In the genomic region with DNA sequence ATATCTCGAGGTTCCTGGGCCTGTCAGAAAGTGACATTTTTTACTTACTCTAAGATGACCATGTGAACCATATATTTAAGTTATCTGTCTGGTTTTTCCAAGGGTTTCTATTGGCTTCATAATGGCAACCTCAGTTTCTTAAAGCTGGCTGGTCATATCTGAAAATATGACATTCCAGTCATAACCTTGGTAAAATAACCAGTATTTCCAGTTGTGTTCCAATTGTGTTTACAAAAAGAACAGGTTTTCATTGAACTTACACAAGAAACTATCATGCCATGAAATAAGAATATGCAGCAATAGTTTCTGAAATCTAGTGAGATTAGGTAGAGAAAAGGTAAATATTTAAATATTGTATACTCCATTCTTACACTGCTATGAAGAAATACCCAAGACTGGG, we compare ENCODE assay signal across 27 cellular contexts.
"Had no signal": no experiment of that assay in that cellular context is flagged by ENCODE, and none has a peak within 500 bp of the region (broad histone marks: within the 10 kb centered on the region; RNA-seq: fewer than 3 reads in every experiment).

No MANE protein-coding gene starts in this region.

- H3K4me3 Mint-ChIP-seq: activated CD4-positive, alpha-beta memory T cell treated with anti-CD3 and anti-CD28 coated beads, Interleukin-2, amount 10 ng/mL, durations not matched to agents 7 days and 5 days; activated CD4-positive, alpha-beta T cell treated with anti-CD3 and anti-CD28 coated beads, Interleukin-2, amount 10 ng/mL, durations not matched to agents 7 days and 5 days; activated naive CD4-positive, alpha-beta T cell treated with anti-CD3 and anti-CD28 coated beads, Interleukin-2, amount 10 ng/mL, durations not matched to agents 7 days and 5 days; activated naive CD8-positive, alpha-beta T cell treated with anti-CD3 and anti-CD28 coated beads, Interleukin-2, amount 10 ng/mL, durations not matched to agents 7 days and 5 days; activated T-cell treated with anti-CD3 and anti-CD28 coated beads, Interleukin-2, amount 50 U/mL, for 24 hours; activated T-cell treated with anti-CD3 and anti-CD28 coated beads, Interleukin-2, amount 50 U/mL, for 72 hours; brain; central memory CD8-positive, alpha-beta T cell; effector memory CD8-positive, alpha-beta T cell had no signal

- H3K9me3 Mint-ChIP-seq: activated CD4-positive, alpha-beta memory T cell treated with anti-CD3 and anti-CD28 coated beads, Interleukin-2, amount 10 ng/mL, durations not matched to agents 7 days and 5 days; activated naive CD4-positive, alpha-beta T cell treated with anti-CD3 and anti-CD28 coated beads, Interleukin-2, amount 10 ng/mL, durations not matched to agents 7 days and 5 days; activated naive CD4-positive, alpha-beta T cell treated with anti-CD3 and anti-CD28 coated beads, Interleukin-2, amount 50 U/mL, for 72 hours; activated T-cell treated with anti-CD3 and anti-CD28 coated beads, Interleukin-2, amount 50 U/mL, for 24 hours; central memory CD8-positive, alpha-beta T cell had no signal

- H3K4me3 ChIP-seq: ascending aorta, breast epithelium, heart left ventricle had no signal

- ATAC-seq: activated naive CD4-positive, alpha-beta T cell treated with anti-CD3 and anti-CD28 coated beads, Interleukin-2, amount 50 U/mL, for 72 hours; activated T-cell treated with anti-CD3 and anti-CD28 coated beads, Interleukin-2, amount 50 U/mL, for 72 hours; effector memory CD8-positive, alpha-beta T cell; esophagus mucosa; heart left ventricle had no signal

- H3K4me1 Mint-ChIP-seq: activated CD4-positive, alpha-beta memory T cell treated with anti-CD3 and anti-CD28 coated beads, Interleukin-2, amount 10 ng/mL, durations not matched to agents 7 days and 5 days; activated CD4-positive, alpha-beta T cell treated with anti-CD3 and anti-CD28 coated beads, Interleukin-2, amount 10 ng/mL, durations not matched to agents 7 days and 5 days; activated naive CD4-positive, alpha-beta T cell treated with anti-CD3 and anti-CD28 coated beads, Interleukin-2, amount 10 ng/mL, durations not matched to agents 7 days and 5 days; activated naive CD8-positive, alpha-beta T cell treated with anti-CD3 and anti-CD28 coated beads, Interleukin-2, amount 10 ng/mL, durations not matched to agents 7 days and 5 days; brain; central memory CD8-positive, alpha-beta T cell had no signal

- H3K27ac Mint-ChIP-seq: activated CD4-positive, alpha-beta memory T cell treated with anti-CD3 and anti-CD28 coated beads, Interleukin-2, amount 10 ng/mL, durations not matched to agents 7 days and 5 days; activated CD4-positive, alpha-beta T cell treated with anti-CD3 and anti-CD28 coated beads, Interleukin-2, amount 10 ng/mL, durations not matched to agents 7 days and 5 days; activated naive CD4-positive, alpha-beta T cell treated with anti-CD3 and anti-CD28 coated beads, Interleukin-2, amount 10 ng/mL, durations not matched to agents 7 days and 5 days; activated naive CD4-positive, alpha-beta T cell treated with anti-CD3 and anti-CD28 coated beads, Interleukin-2, amount 50 U/mL, for 72 hours; activated naive CD8-positive, alpha-beta T cell treated with anti-CD3 and anti-CD28 coated beads, Interleukin-2, amount 10 ng/mL, durations not matched to agents 7 days and 5 days; activated T-cell treated with anti-CD3 and anti-CD28 coated beads, Interleukin-2, amount 50 U/mL, for 24 hours; activated T-cell treated with anti-CD3 and anti-CD28 coated beads, Interleukin-2, amount 50 U/mL, for 72 hours; brain; effector memory CD8-positive, alpha-beta T cell had no signal

- H3K36me3 Mint-ChIP-seq: activated naive CD4-positive, alpha-beta T cell treated with anti-CD3 and anti-CD28 coated beads, Interleukin-2, amount 10 ng/mL, durations not matched to agents 7 days and 5 days; activated naive CD4-positive, alpha-beta T cell treated with anti-CD3 and anti-CD28 coated beads, Interleukin-2, amount 50 U/mL, for 72 hours; activated naive CD8-positive, alpha-beta T cell treated with anti-CD3 and anti-CD28 coated beads, Interleukin-2, amount 10 ng/mL, durations not matched to agents 7 days and 5 days; brain had no signal

- H3K27me3 Mint-ChIP-seq: activated CD4-positive, alpha-beta memory T cell treated with anti-CD3 and anti-CD28 coated beads, Interleukin-2, amount 10 ng/mL, durations not matched to agents 7 days and 5 days; activated naive CD4-positive, alpha-beta T cell treated with anti-CD3 and anti-CD28 coated beads, Interleukin-2, amount 10 ng/mL, durations not matched to agents 7 days and 5 days; activated naive CD8-positive, alpha-beta T cell treated with anti-CD3 and anti-CD28 coated beads, Interleukin-2, amount 10 ng/mL, durations not matched to agents 7 days and 5 days; effector memory CD8-positive, alpha-beta T cell had no signal

- DNase-seq: activated CD4-positive, alpha-beta memory T cell treated with anti-CD3 and anti-CD28 coated beads, Interleukin-2, amount 10 ng/mL, durations not matched to agents 7 days and 5 days; activated CD4-positive, alpha-beta T cell treated with anti-CD3 and anti-CD28 coated beads for 1 hour; activated CD4-positive, alpha-beta T cell treated with anti-CD3 and anti-CD28 coated beads for 4 hours; activated CD4-positive, alpha-beta T cell treated with anti-CD3 and anti-CD28 coated beads, Interleukin-2, amount 10 ng/mL, durations not matched to agents 7 days and 5 days; activated CD4-positive, alpha-beta T cell treated with anti-CD3 and anti-CD28 coated beads, Interleukin-2, amount 50 U/mL, for 4 hours; activated CD4-positive, CD25-positive, alpha-beta regulatory T cell; activated CD8-positive, alpha-beta memory T cell treated with anti-CD3 and anti-CD28 coated beads, Interleukin-2, amount 50 U/mL, for 48 hours; activated gamma-delta T cell; activated naive CD4-positive, alpha-beta T cell; activated naive CD4-positive, alpha-beta T cell treated with anti-CD3 and anti-CD28 coated beads, Interleukin-2, amount 10 ng/mL, durations not matched to agents 7 days and 5 days; activated naive CD8-positive, alpha-beta T cell treated with anti-CD3 and anti-CD28 coated beads, Interleukin-2, amount 10 ng/mL, durations not matched to agents 7 days and 5 days; activated T-cell treated with anti-CD3 and anti-CD28 coated beads for 4 hours; activated T-cell treated with anti-CD3 and anti-CD28 coated beads, Interleukin-2, amount 50 U/mL, for 24 hours; activated T-cell treated with anti-CD3 and anti-CD28 coated beads, Interleukin-2, amount 50 U/mL, for 72 hours; cortex of kidney; dermis blood vessel endothelial cell; effector CD4-positive, alpha-beta T cell; effector memory CD8-positive, alpha-beta T cell; foreskin fibroblast; heart left ventricle; T-helper 2 cell had no signal
